Comparison of ENCODE assay signal across 8 cellular contexts in the genomic region with DNA sequence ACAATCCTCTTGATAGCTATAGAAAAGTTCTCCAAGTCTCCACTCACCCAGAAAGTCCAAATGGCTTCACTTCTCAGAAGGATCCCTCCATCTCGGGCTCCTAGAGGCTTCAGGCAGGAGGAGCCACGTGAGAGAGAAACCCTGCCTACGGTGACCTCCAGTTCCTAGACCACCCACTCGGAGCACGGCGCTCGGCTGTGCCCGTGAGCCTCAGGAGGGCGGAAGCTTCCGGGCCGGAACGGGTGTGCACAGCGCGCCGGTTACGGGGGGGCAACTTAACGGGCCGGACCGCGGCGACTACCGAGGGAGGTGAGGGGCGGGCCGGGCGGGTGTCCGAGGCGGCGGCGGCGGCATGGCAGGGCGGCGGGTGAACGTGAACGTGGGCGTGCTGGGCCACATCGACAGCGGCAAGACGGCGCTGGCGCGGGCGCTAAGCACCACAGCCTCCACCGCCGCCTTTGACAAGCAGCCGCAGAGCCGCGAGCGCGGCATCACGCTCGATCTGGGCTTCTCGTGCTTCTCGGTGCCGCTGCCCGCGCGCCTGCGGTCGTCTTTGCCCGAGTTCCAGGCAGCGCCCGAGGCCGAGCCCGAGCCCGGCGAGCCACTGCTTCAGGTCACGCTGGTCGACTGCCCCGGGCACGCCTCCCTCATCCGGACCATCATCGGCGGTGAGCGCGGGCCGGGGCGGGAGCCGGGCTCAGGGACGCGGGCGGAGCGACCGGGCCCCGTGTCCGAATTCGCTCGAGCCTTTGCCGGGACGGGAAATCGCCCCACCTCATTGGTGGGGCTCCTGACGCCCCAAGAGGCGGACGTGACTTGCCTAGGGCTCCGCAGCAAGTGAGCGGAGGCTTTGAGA. TPM values are rescaled to one million over a fixed set of nuclear protein-coding genes. Genes with fewer than 3 reads are reported as not detected.
DNase-seq lines count a peak whose midpoint lies in the region; ATAC-seq and TF ChIP-seq lines count a peak whose summit lies in the region.

A gene with protein sequence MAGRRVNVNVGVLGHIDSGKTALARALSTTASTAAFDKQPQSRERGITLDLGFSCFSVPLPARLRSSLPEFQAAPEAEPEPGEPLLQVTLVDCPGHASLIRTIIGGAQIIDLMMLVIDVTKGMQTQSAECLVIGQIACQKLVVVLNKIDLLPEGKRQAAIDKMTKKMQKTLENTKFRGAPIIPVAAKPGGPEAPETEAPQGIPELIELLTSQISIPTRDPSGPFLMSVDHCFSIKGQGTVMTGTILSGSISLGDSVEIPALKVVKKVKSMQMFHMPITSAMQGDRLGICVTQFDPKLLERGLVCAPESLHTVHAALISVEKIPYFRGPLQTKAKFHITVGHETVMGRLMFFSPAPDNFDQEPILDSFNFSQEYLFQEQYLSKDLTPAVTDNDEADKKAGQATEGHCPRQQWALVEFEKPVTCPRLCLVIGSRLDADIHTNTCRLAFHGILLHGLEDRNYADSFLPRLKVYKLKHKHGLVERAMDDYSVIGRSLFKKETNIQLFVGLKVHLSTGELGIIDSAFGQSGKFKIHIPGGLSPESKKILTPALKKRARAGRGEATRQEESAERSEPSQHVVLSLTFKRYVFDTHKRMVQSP (plus strand): TSS at position 326 of the 856 bp plus-strand sequence. CDS start 27 bp downstream, at position 353.

- H3K4me1 Mint-ChIP-seq in CD4-positive, alpha-beta memory T cell, result peaks cover 15 to 41% (median 28%) of the 10 kb centered on the region in 4 donors
- H3K4me1 Mint-ChIP-seq in activated CD4-positive, alpha-beta memory T cell treated with anti-CD3 and anti-CD28 coated beads, Interleukin-2, amount 10 ng/mL, durations not matched to agents 7 days and 5 days, result peaks cover 16% of the 10 kb centered on the region

- peaks cover 18% of the 10 kb centered on the region for H3K4me1 ChIP-seq in CD4-positive, alpha-beta memory T cell (ENCODE audit: insufficient read depth, low read length)
- peaks cover 3 to 8% of the 10 kb centered on the region in 2 donors for H3K4me1 ChIP-seq in lung (ENCODE audit: control insufficient read depth in 2 of 2, insufficient read depth in 2 of 2, low read length in 2 of 2)

- intact Hi-C loops in CD4-positive, alpha-beta memory T cell (cut with micrococcal nuclease), result loop anchor here (1.0 to 5.0 kb wide), 2 partner anchors 29 to 41 kb away; no protein-coding TSS in a partner anchor

- WGBS in lung, 2 donors, result 0% methylated on average over 77 to 95 of the region's 95 CpGs

- CTCF ChIA-PET in CD4-positive, alpha-beta memory T cell (lab: Charles Lee; ENCODE audit: partially characterized antibody), result interaction anchor here (0.7 to 2.2 kb wide), 5 partner anchors 20 to 680 kb away, joined by 3 to 13 read pairs (median 3); a partner anchor contains a TSS
- CTCF ChIA-PET in activated CD4-positive, alpha-beta memory T cell treated with anti-CD3 and anti-CD28 coated beads, Interleukin-2, amount 10 ng/mL, durations not matched to agents 7 days and 5 days (lab: Charles Lee), result interaction anchor here (0.6 to 2.2 kb wide), 13 partner anchors 10 to 528 kb away, joined by 3 to 19 read pairs (median 4); a partner anchor contains a TSS

- H3K36me3 ChIP-seq in CD4-positive, alpha-beta memory T cell (ENCODE audit: insufficient read depth, low read length), result no peaks in the 10 kb centered on the region
- peaks cover 0 to 13% of the 10 kb centered on the region in 2 donors for H3K36me3 ChIP-seq in lung (ENCODE audit: control insufficient read depth in 2 of 2, insufficient read depth in 2 of 2, low read length in 2 of 2)

- H3K4me3 ChIP-seq in CD4-positive, alpha-beta memory T cell (ENCODE audit: low read length in 2 of 2), result peak within 1 kb of the TSS; percentile 84 to 85
- H3K4me3 ChIP-seq in lung, result peak within 1 kb of the TSS; percentile 93

- H3K27ac ChIP-seq in CD4-positive, alpha-beta memory T cell (ENCODE audit: low read depth, low read length), result peak within 1 kb of the TSS; percentile 65
- H3K27ac ChIP-seq in lung (ENCODE audit: low read depth in 1 of 2, low read length in 1 of 2), result peak within 1 kb of the TSS; percentile 91 to 92

- peak within 1 kb of the TSS; percentile 83 to 96 (median 90) for H3K4me3 Mint-ChIP-seq in CD4-positive, alpha-beta memory T cell
- H3K4me3 Mint-ChIP-seq in activated CD4-positive, alpha-beta memory T cell treated with anti-CD3 and anti-CD28 coated beads, Interleukin-2, amount 10 ng/mL, durations not matched to agents 7 days and 5 days, result peak within 1 kb of the TSS; percentile 93

- DNase-seq in CD4-positive, alpha-beta memory T cell, result peak; percentile 81 to 86 (median 83)
- peak; percentile 62 for DNase-seq in NCI-H774 (lab: John Stamatoyannopoulos, UW)
- peak; percentile 86 for DNase-seq in activated CD4-positive, alpha-beta memory T cell treated with anti-CD3 and anti-CD28 coated beads, Interleukin-2, amount 10 ng/mL, durations not matched to agents 7 days and 5 days
- peak; percentile 87 for DNase-seq in ecto neural progenitor cell (ENCODE audit: low spot score)
- DNase-seq in lung (ENCODE audit: low spot score), result peak; percentile 84
- DNase-seq in stimulated activated CD4-positive, alpha-beta T cell treated with anti-CD3 and anti-CD28 coated beads, TNF-alpha, amount 100 ng/mL, for 24 hours (ENCODE audit: low read depth in 3 of 3), result peak; percentile 77 to 85 (median 78)

- peak within 1 kb of the TSS; percentile 85 to 98 (median 94) for H3K27ac Mint-ChIP-seq in CD4-positive, alpha-beta memory T cell
- H3K27ac Mint-ChIP-seq in activated CD4-positive, alpha-beta memory T cell treated with anti-CD3 and anti-CD28 coated beads, Interleukin-2, amount 10 ng/mL, durations not matched to agents 7 days and 5 days, result peak within 1 kb of the TSS; percentile 70

- H3K27me3 ChIP-seq in CD4-positive, alpha-beta memory T cell (ENCODE audit: insufficient read depth, low read length), result no peaks in the 10 kb centered on the region
- H3K27me3 ChIP-seq in lung (ENCODE audit: control insufficient read depth, insufficient read depth), result no peaks in the 10 kb centered on the region

- H3K9me3 Mint-ChIP-seq in CD4-positive, alpha-beta memory T cell, result peaks cover 0 to 4% (median 0%) of the 10 kb centered on the region in 8 donors
- H3K9me3 Mint-ChIP-seq in activated CD4-positive, alpha-beta memory T cell treated with anti-CD3 and anti-CD28 coated beads, Interleukin-2, amount 10 ng/mL, durations not matched to agents 7 days and 5 days, result no peaks in the 10 kb centered on the region

- no peaks in the 10 kb centered on the region for H3K9me3 ChIP-seq in CD4-positive, alpha-beta memory T cell (ENCODE audit: control insufficient read depth in 1 of 2, low read length in 2 of 2)
- H3K9me3 ChIP-seq in lung (ENCODE audit: control insufficient read depth in 2 of 2, insufficient read depth in 1 of 2, low read length in 1 of 2), result peaks cover 0 to 3% of the 10 kb centered on the region in 2 donors

- ATAC-seq in GM19397 (IDR thresholded peaks at IDR 0.05; ENCODE audit: unreplicated experiment) (peak; percentile 92), HG03558 (IDR thresholded peaks at IDR 0.05; ENCODE audit: extremely low read depth, unreplicated experiment) (peak; percentile 51), lung (ENCODE audit: insufficient read depth, low FRiP score) (peak; percentile 92)

- H3K27me3 Mint-ChIP-seq in CD4-positive, alpha-beta memory T cell, result peaks cover 0 to 1% of the 10 kb centered on the region in 2 donors
- no peaks in the 10 kb centered on the region for H3K27me3 Mint-ChIP-seq in activated CD4-positive, alpha-beta memory T cell treated with anti-CD3 and anti-CD28 coated beads, Interleukin-2, amount 10 ng/mL, durations not matched to agents 7 days and 5 days

- TF ChIP-seq CTCF in lung (IDR thresholded peaks at IDR 0.05; ENCODE audit: control extremely low read depth, extremely low read depth), result no peak

- H3K36me3 Mint-ChIP-seq in CD4-positive, alpha-beta memory T cell, result peaks cover 17 to 25% of the 10 kb centered on the region in 2 donors
- H3K36me3 Mint-ChIP-seq in activated CD4-positive, alpha-beta memory T cell treated with anti-CD3 and anti-CD28 coated beads, Interleukin-2, amount 10 ng/mL, durations not matched to agents 7 days and 5 days (ENCODE audit: low read depth), result peaks cover 25% of the 10 kb centered on the region

- POLR2A ChIA-PET in CD4-positive, alpha-beta memory T cell (lab: Charles Lee; ENCODE audit: partially characterized antibody), result interaction anchor here (0.6 to 2.8 kb wide), 10 partner anchors 27 to 337 kb away, joined by 3 to 66 read pairs (median 3); a partner anchor contains a TSS
- POLR2A ChIA-PET in activated CD4-positive, alpha-beta memory T cell treated with anti-CD3 and anti-CD28 coated beads, Interleukin-2, amount 10 ng/mL, durations not matched to agents 7 days and 5 days (lab: Charles Lee), result interaction anchor here (0.6 to 2.3 kb wide), 12 partner anchors 9 to 104 kb away, joined by 3 to 46 read pairs (median 4); a partner anchor contains a TSS

RNA-seq across cellular contexts. Expression of the gene that starts here (rescaled TPM):
- total RNA-seq in CD4-positive, alpha-beta memory T cell, result 10 to 100 TPM; 14.0 to 16.4 TPM
- polyA plus RNA-seq in CD4-positive, alpha-beta memory T cell, result 10 to 100 TPM; 17.8 to 24.9 TPM
- 10 to 100 TPM; 14.5 to 15.0 TPM for total RNA-seq in activated CD4-positive, alpha-beta memory T cell treated with anti-CD3 and anti-CD28 coated beads, Interleukin-2, amount 10 ng/mL, durations not matched to agents 7 days and 5 days
- total RNA-seq in lung, result 10 to 100 TPM in 1 of 2 donors, 1 to 10 TPM in 1; 9.8 to 20.1 TPM
- polyA plus RNA-seq in lung, result 10 to 100 TPM; 10.9 to 12.4 TPM

Comparison
In these comparisons a context has a peak if more than half of its experiments do, and no peak if none do; other contexts are left out.
1. Peak in every context shown above with its lines: DNase-seq, ATAC-seq, H3K4me3 ChIP-seq and H3K27ac ChIP-seq.